38 cellular contexts compared by ENCODE assay signal in genomic region chr16:25199457-25199856, GRCh38. TPM values are rescaled to one million over a fixed set of nuclear protein-coding genes. Genes with fewer than 3 reads are reported as not detected.
"Had no signal": no experiment of that assay in that cellular context is flagged by ENCODE, and none has a peak within 500 bp of the region (broad histone marks: within the 10 kb centered on the region; RNA-seq: fewer than 3 reads in every experiment).

No MANE protein-coding gene starts in this region.

- H3K27me3 ChIP-seq: MG63 had no signal

- H3K9me3 ChIP-seq: MG63 had no signal

- H3K4me3 ChIP-seq: MG63 had no signal

- H3K36me3 ChIP-seq: MG63 had no signal

- DNase-seq: Karpas-422, Kasumi-1, MG63, MM.1S, MV-4-11, NCI-H1048, NCI-H1092, NCI-H1092 treated with DMSO at 0.1 percent for 48 hours, NCI-H1105, NCI-H1105 treated with DMSO at 0.1 percent for 48 hours, NCI-H1417, NCI-H1417 treated with DMSO at 0.1 percent for 48 hours, NCI-H1436, NCI-H1436 treated with DMSO at 0.1 percent for 48 hours, NCI-H146, NCI-H1694, NCI-H1694 treated with DMSO at 0.1 percent for 48 hours, NCI-H187, NCI-H187 treated with DMSO at 0.1 percent for 48 hours, NCI-H1930, NCI-H2029, NCI-H2029 treated with DMSO at 0.1 percent for 48 hours, NCI-H2081, NCI-H2081 treated with DMSO at 0.1 percent for 48 hours, NCI-H2107, NCI-H2171, NCI-H2171 treated with DMSO at 0.1 percent for 48 hours, NCI-H2227 treated with DMSO at 0.1 percent for 48 hours, NCI-H226, NCI-H345, NCI-H446, NCI-H446 treated with DMSO at 0.1 percent for 48 hours, NCI-H510A, NCI-H510A treated with DMSO at 0.1 percent for 48 hours, NCI-H524 had no signal

RNA-seq across cellular contexts. Expression of gene AQP8, which starts 17.3 kb away (rescaled TPM):
- total RNA-seq: LHCN-M2, MCF 10A, NCI-H460 had no signal
